In genomic region chr6:122770835-122771601, GRCh38 we compare ENCODE assay signal across 2 cellular contexts.
TF ChIP-seq lines count a peak whose summit lies in the region.

No MANE protein-coding gene starts in this region.

TF ChIP-seq in GM23338, 12 proteins besides CTCF, POLR2A, EP300 and RAD21:
- TF ChIP-seq STAT1 (IDR thresholded peaks at IDR 0.05; ENCODE audit: unreplicated experiment) (no peak), ZNF462 (CRISPR knock-in tag; IDR thresholded peaks at IDR 0.05) (no peak), CREB1 (CRISPR knock-in tag; IDR thresholded peaks at IDR 0.05; ENCODE audit: low read depth) (no peak), ETS1 (IDR thresholded peaks at IDR 0.05) (no peak), JUNB (IDR thresholded peaks at IDR 0.05; ENCODE audit: unreplicated experiment) (no peak), ZNF331 (CRISPR knock-in tag; IDR thresholded peaks at IDR 0.05; ENCODE audit: low read depth) (no peak), EZH2phosphoT487 (IDR thresholded peaks at IDR 0.05; ENCODE audit: unreplicated experiment) (no peak), POLR2AphosphoS5 (IDR thresholded peaks at IDR 0.05; ENCODE audit: low read depth) (no peak), ZNF114 (CRISPR knock-in tag; IDR thresholded peaks at IDR 0.05) (no peak), REST (IDR thresholded peaks at IDR 0.05; ENCODE audit: unreplicated experiment) (no peak), NANOG (IDR thresholded peaks at IDR 0.05; ENCODE audit: borderline replicate concordance) (no peak), EZH2 (IDR thresholded peaks at IDR 0.05; ENCODE audit: low read depth, unreplicated experiment) (no peak)

TF ChIP-seq in H1, 55 proteins besides CTCF, POLR2A, EP300 and RAD21:
- no peak for TF ChIP-seq EGR1 (IDR thresholded peaks at IDR 0.05; ENCODE audit: borderline replicate concordance, low read depth, low read length)
- no peak for TF ChIP-seq KDM4A (IDR thresholded peaks at IDR 0.05; ENCODE audit: low read depth, low read length, severe bottlenecking)
- no peak for TF ChIP-seq SIX5 (IDR thresholded peaks at IDR 0.05; ENCODE audit: low read depth, low read length)
- TF ChIP-seq SIN3A (conservative IDR thresholded peaks at IDR 0.05 in 1 of 2, IDR thresholded peaks at IDR 0.05 in 1 of 2; ENCODE audit: low read depth in 1 of 2, low read length in 2 of 2), result no peak
- no peak for TF ChIP-seq CTBP2 (IDR thresholded peaks at IDR 0.05; ENCODE audit: borderline replicate concordance, insufficient read depth, insufficient read length, low read length)
- TF ChIP-seq MAFK (IDR thresholded peaks at IDR 0.05; ENCODE audit: low read depth, low read length), result no peak
- no peak for TF ChIP-seq RNF2 (IDR thresholded peaks at IDR 0.05; ENCODE audit: borderline replicate concordance, low read depth, low read length, missing control alignments, poor library complexity, severe bottlenecking)
- no peak for TF ChIP-seq CHD7 (IDR thresholded peaks at IDR 0.05; ENCODE audit: insufficient replicate concordance, low read length)
- TF ChIP-seq RFX5 (IDR thresholded peaks at IDR 0.05; ENCODE audit: borderline replicate concordance, low read depth, low read length), result no peak
- no peak for TF ChIP-seq RXRA (IDR thresholded peaks at IDR 0.05; ENCODE audit: insufficient read depth, low read depth, low read length)
- no peak for TF ChIP-seq ATF3 (IDR thresholded peaks at IDR 0.05; ENCODE audit: insufficient read depth, low read depth, low read length)
- no peak for TF ChIP-seq TEAD4 (IDR thresholded peaks at IDR 0.05; ENCODE audit: low read depth, low read length)
- no peak for TF ChIP-seq POLR2AphosphoS5 (IDR thresholded peaks at IDR 0.05; ENCODE audit: low read depth, low read length)
- TF ChIP-seq HDAC6 (IDR thresholded peaks at IDR 0.05; ENCODE audit: low read depth, low read length), result no peak
